ENCODE assay signal across 31 cellular contexts in the genomic region with DNA sequence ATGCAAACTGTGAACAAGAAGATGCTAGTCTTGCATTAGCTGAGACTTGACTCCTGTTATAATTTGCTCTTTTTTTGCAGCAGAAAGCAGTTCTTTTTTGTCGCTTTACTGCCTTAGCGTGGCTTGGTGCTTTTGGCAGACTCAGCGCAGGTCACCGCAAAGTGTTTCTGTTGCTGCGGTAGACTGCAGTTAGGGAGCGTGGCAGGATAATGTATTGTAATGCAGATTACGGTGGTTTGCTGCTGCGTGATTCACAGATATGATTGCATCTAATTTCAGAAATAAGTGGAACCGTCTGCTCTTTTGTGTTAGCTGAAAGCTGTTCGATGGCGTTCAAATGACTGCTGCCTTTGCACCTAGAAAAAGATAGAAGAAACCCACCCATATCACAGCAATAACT.
DNase-seq lines count a peak whose midpoint lies in the region; ATAC-seq, FAIRE-seq and TF ChIP-seq lines count a peak whose summit lies in the region.
"Had no signal": no experiment of that assay in that cellular context is flagged by ENCODE, and none has a peak within 500 bp of the region (broad histone marks: within the 10 kb centered on the region; RNA-seq: fewer than 3 reads in every experiment).

No MANE protein-coding gene starts in this region.

- H3K9ac ChIP-seq in endodermal cell (ENCODE audit: extremely low read depth, low read length, poor library complexity, severe bottlenecking) (no peak overlapping the region), kidney (ENCODE audit: low read length in 2 of 2) (no peak overlapping the region)
- H3K9ac ChIP-seq: BLaER1 treated with 17β-estradiol and CSF1 and Interleukin-3, amounts not matched to agents 10 nM and 100 nM had no signal

- intact Hi-C loops in kidney (cut with DNase I): no loop called here

- TF ChIP-seq CTCF in endodermal cell (conservative IDR thresholded peaks at IDR 0.05) (no peak), kidney (IDR thresholded peaks at IDR 0.05; ENCODE audit: borderline replicate concordance, extremely low read depth, insufficient read depth) (no peak)

- H3K4me3 Mint-ChIP-seq in endodermal cell: no peak overlapping the region
- H3K4me3 Mint-ChIP-seq: activated CD8-positive, alpha-beta T cell treated with anti-CD3 and anti-CD28 coated beads for 36 hours; IgD-negative memory B cell; mesothelial cell of epicardium; naive thymus-derived CD4-positive, alpha-beta T cell had no signal

- 69 to 70% methylated on average over 9 to 11 of the region's 11 CpGs for WGBS in endodermal cell (ENCODE audit: insufficient coverage in 1 of 2, insufficient read length in 1 of 2), 2 experiments

- H3K27me3 ChIP-seq in endodermal cell (ENCODE audit: control insufficient read depth, insufficient read depth, low read length, poor library complexity, severe bottlenecking): no peaks in the 10 kb centered on the region
- H3K27me3 ChIP-seq: BLaER1 treated with 17β-estradiol and CSF1 and Interleukin-3, amounts not matched to agents 10 nM and 100 nM; gastroesophageal sphincter; ovary; SJCRH30 had no signal

- peaks cover 9% of the 10 kb centered on the region for H3K4me1 Mint-ChIP-seq in endodermal cell
- H3K4me1 Mint-ChIP-seq: IgD-negative memory B cell; naive thymus-derived CD4-positive, alpha-beta T cell had no signal

- no peaks in the 10 kb centered on the region for H3K9me3 Mint-ChIP-seq in endodermal cell
- H3K9me3 Mint-ChIP-seq: activated CD8-positive, alpha-beta T cell treated with anti-CD3 and anti-CD28 coated beads for 36 hours; mesothelial cell of epicardium; naive thymus-derived CD4-positive, alpha-beta T cell had no signal

- no peaks in the 10 kb centered on the region for H3K4me1 ChIP-seq in endodermal cell (ENCODE audit: control insufficient read depth, insufficient read depth, low read length)
- no peaks in the 10 kb centered on the region for H3K4me1 ChIP-seq in kidney (ENCODE audit: control insufficient read depth in 1 of 2, insufficient read depth in 1 of 2, low read depth in 1 of 2, low read length in 2 of 2)
- H3K4me1 ChIP-seq: BLaER1 treated with 17β-estradiol and CSF1 and Interleukin-3, amounts not matched to agents 10 nM and 100 nM; gastroesophageal sphincter; left ventricle myocardium inferior; SJCRH30 had no signal

- no peak for ATAC-seq in HG03097 (IDR thresholded peaks at IDR 0.05; ENCODE audit: low FRiP score, unreplicated experiment)
- no peak for ATAC-seq in GM21717 (IDR thresholded peaks at IDR 0.05; ENCODE audit: unreplicated experiment)
- ATAC-seq: activated CD8-positive, alpha-beta T cell treated with anti-CD3 and anti-CD28 coated beads for 36 hours; gastroesophageal sphincter; HCT116; naive thymus-derived CD4-positive, alpha-beta T cell; right cardiac atrium had no signal

- no peak overlapping the region for H3K4me3 ChIP-seq in endodermal cell (ENCODE audit: low read length)
- no peak overlapping the region for H3K4me3 ChIP-seq in kidney (ENCODE audit: low read length in 2 of 2)
- H3K4me3 ChIP-seq: BLaER1 treated with 17β-estradiol and CSF1 and Interleukin-3, amounts not matched to agents 10 nM and 100 nM; coronary artery; gastroesophageal sphincter; left ventricle myocardium inferior; ovary; SJCRH30 had no signal

- FAIRE-seq in kidney (lab: Jason Lieb, UNC): no peak
- FAIRE-seq: bronchial epithelial cell, RCC 7860, urothelium cell line had no signal

- H3K9me3 ChIP-seq in endodermal cell (ENCODE audit: control insufficient read depth, low read length) (no peaks in the 10 kb centered on the region), kidney (ENCODE audit: control insufficient read depth in 1 of 2, low read length in 2 of 2) (no peaks in the 10 kb centered on the region)
- H3K9me3 ChIP-seq: BLaER1 treated with 17β-estradiol and CSF1 and Interleukin-3, amounts not matched to agents 10 nM and 100 nM; gastroesophageal sphincter; left ventricle myocardium inferior; ovary; SJCRH30 had no signal

- H3K27ac Mint-ChIP-seq in endodermal cell: no peak overlapping the region
- H3K27ac Mint-ChIP-seq: activated CD8-positive, alpha-beta T cell treated with anti-CD3 and anti-CD28 coated beads for 36 hours; IgD-negative memory B cell; mesothelial cell of epicardium; naive thymus-derived CD4-positive, alpha-beta T cell had no signal

- H3K27ac ChIP-seq in endodermal cell (ENCODE audit: low read depth, low read length) (peak overlapping the region; percentile 6), kidney (ENCODE audit: low read depth in 2 of 2, low read length in 2 of 2) (no peak overlapping the region)
- H3K27ac ChIP-seq: BLaER1 treated with 17β-estradiol and CSF1 and Interleukin-3, amounts not matched to agents 10 nM and 100 nM; coronary artery; gastroesophageal sphincter; left ventricle myocardium inferior; ovary; SJCRH30 had no signal

- H3K36me3 Mint-ChIP-seq in endodermal cell (ENCODE audit: low read depth): no peaks in the 10 kb centered on the region
- H3K36me3 Mint-ChIP-seq: IgD-negative memory B cell; mesothelial cell of epicardium; naive thymus-derived CD4-positive, alpha-beta T cell had no signal

- DNase-seq in NOMO-1 treated with DMSO at 0.1 percent for 48 hours (lab: John Stamatoyannopoulos, UW; ENCODE audit: unreplicated experiment) (peak; percentile 2), NOMO-1 treated with dmso at 0.1 percent for 144 hours (lab: John Stamatoyannopoulos, UW; ENCODE audit: unreplicated experiment) (no peak), NCI-H748 treated with DMSO at 0.1 percent for 48 hours (lab: John Stamatoyannopoulos, UW) (peak; percentile 34), endodermal cell (no peak), putamen (ENCODE audit: low spot score) (no peak), kidney (no peak)
- DNase-seq: activated CD4-positive, alpha-beta T cell treated with anti-CD3 and anti-CD28 coated beads for 1 hour; activated CD8-positive, alpha-beta T cell treated with anti-CD3 and anti-CD28 coated beads for 36 hours; activated gamma-delta T cell; COR-L47; DMS79; left ventricle myocardium inferior; naive thymus-derived CD4-positive, alpha-beta T cell; NCI-H446 treated with DMSO at 0.1 percent for 48 hours; ovary; right cardiac atrium; SJCRH30; stimulated activated CD4-positive, alpha-beta T cell treated with anti-CD3 and anti-CD28 coated beads, Interleukin-4, amount 100 ng/mL, for 24 hours; stimulated activated naive CD4-positive, alpha-beta T cell; T-helper 1 cell had no signal

- H3K27me3 Mint-ChIP-seq in endodermal cell (ENCODE audit: insufficient read depth): peaks cover 5% of the 10 kb centered on the region

- no peaks in the 10 kb centered on the region for H3K36me3 ChIP-seq in endodermal cell (ENCODE audit: control insufficient read depth, insufficient read depth, low read length)
- H3K36me3 ChIP-seq in kidney (ENCODE audit: control insufficient read depth in 1 of 2, insufficient read depth in 2 of 2, low read length in 2 of 2): no peaks in the 10 kb centered on the region
- H3K36me3 ChIP-seq: BLaER1 treated with 17β-estradiol and CSF1 and Interleukin-3, amounts not matched to agents 10 nM and 100 nM; gastroesophageal sphincter; left ventricle myocardium inferior; ovary; SJCRH30 had no signal

Comparison
In these comparisons a context has a peak if more than half of its experiments do, and no peak if none do; other contexts are left out.
1. DNase-seq: peak in NOMO-1 treated with DMSO at 0.1 percent for 48 hours (single experiment) and NCI-H748 treated with DMSO at 0.1 percent for 48 hours (single experiment); none in NOMO-1 treated with dmso at 0.1 percent for 144 hours (single experiment), endodermal cell (single experiment), putamen (single experiment) and kidney (single experiment).